ENCODE assay signal across 9 cellular contexts in the genomic region with DNA sequence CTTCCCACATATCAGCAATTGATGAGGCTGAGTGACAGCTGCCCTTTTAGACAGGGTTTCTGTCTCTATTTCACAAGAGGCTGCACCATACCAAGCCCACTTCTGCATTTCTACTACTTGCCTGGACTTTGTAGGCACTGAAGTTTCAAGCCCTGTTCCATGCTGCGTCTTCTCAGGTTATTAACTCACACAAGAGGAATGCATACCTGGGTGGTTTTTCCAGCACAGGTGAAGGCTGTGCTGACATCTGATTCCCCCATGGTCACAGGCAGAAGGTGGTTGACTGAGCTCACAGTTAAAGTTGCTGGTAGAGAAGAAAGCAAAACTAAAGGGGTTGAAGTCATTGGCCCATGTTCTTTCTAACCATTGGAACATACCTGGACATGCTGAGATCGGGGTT.
"Had no signal": no experiment of that assay in that cellular context is flagged by ENCODE, and none has a peak within 500 bp of the region (broad histone marks: within the 10 kb centered on the region; RNA-seq: fewer than 3 reads in every experiment).

No MANE protein-coding gene starts in this region.

- H3K4me3 ChIP-seq: heart left ventricle had no signal

- H3K9me3 ChIP-seq: heart left ventricle had no signal

- H3K27ac ChIP-seq: heart left ventricle had no signal

- H3K4me1 Mint-ChIP-seq: activated CD4-positive, alpha-beta memory T cell treated with anti-CD3 and anti-CD28 coated beads, Interleukin-2, amount 10 ng/mL, durations not matched to agents 7 days and 5 days; activated CD4-positive, alpha-beta T cell treated with anti-CD3 and anti-CD28 coated beads for 36 hours; neural crest cell; stimulated activated naive CD8-positive, alpha-beta T cell treated with anti-CD3 and anti-CD28 coated beads, Interleukin-15, amount 100 ng/mL, for 72 hours had no signal

- H3K4me3 Mint-ChIP-seq: activated CD4-positive, alpha-beta memory T cell treated with anti-CD3 and anti-CD28 coated beads, Interleukin-2, amount 10 ng/mL, durations not matched to agents 7 days and 5 days; activated CD4-positive, alpha-beta T cell treated with anti-CD3 and anti-CD28 coated beads for 36 hours; neural crest cell; stimulated activated naive CD8-positive, alpha-beta T cell treated with anti-CD3 and anti-CD28 coated beads, Interleukin-15, amount 100 ng/mL, for 72 hours had no signal

- H3K9me3 Mint-ChIP-seq: activated CD4-positive, alpha-beta memory T cell treated with anti-CD3 and anti-CD28 coated beads, Interleukin-2, amount 10 ng/mL, durations not matched to agents 7 days and 5 days; neural crest cell; stimulated activated naive CD8-positive, alpha-beta T cell treated with anti-CD3 and anti-CD28 coated beads, Interleukin-15, amount 100 ng/mL, for 72 hours had no signal

- DNase-seq: activated CD4-positive, alpha-beta memory T cell treated with anti-CD3 and anti-CD28 coated beads, Interleukin-2, amount 10 ng/mL, durations not matched to agents 7 days and 5 days; activated CD4-positive, alpha-beta T cell treated with anti-CD3 and anti-CD28 coated beads for 36 hours; activated CD8-positive, alpha-beta memory T cell treated with anti-CD3 and anti-CD28 coated beads, Interleukin-2, amount 50 U/mL, for 48 hours; activated naive CD4-positive, alpha-beta T cell; aorta; heart left ventricle; stimulated activated CD4-positive, alpha-beta T cell treated with anti-CD3 and anti-CD28 coated beads, Interleukin-4, amount 100 ng/mL, for 24 hours; stimulated activated naive CD8-positive, alpha-beta T cell treated with anti-CD3 and anti-CD28 coated beads, Interleukin-15, amount 100 ng/mL, for 72 hours had no signal

- H3K27me3 ChIP-seq: heart left ventricle had no signal

- H3K27me3 Mint-ChIP-seq: activated CD4-positive, alpha-beta T cell treated with anti-CD3 and anti-CD28 coated beads for 36 hours had no signal

- H3K27ac Mint-ChIP-seq: activated CD4-positive, alpha-beta memory T cell treated with anti-CD3 and anti-CD28 coated beads, Interleukin-2, amount 10 ng/mL, durations not matched to agents 7 days and 5 days; activated CD4-positive, alpha-beta T cell treated with anti-CD3 and anti-CD28 coated beads for 36 hours; stimulated activated naive CD8-positive, alpha-beta T cell treated with anti-CD3 and anti-CD28 coated beads, Interleukin-15, amount 100 ng/mL, for 72 hours had no signal
